2 cellular contexts compared by ENCODE assay signal in genomic region chr9:136693490-136694162, GRCh38.
TF ChIP-seq lines count a peak whose summit lies in the region.

No MANE protein-coding gene starts in this region.

TF ChIP-seq in HEK293, 187 proteins besides CTCF, POLR2A, EP300 and RAD21 (continued from another document):
- TF ChIP-seq ZNF404 (tag by site-specific recombination; IDR thresholded peaks at IDR 0.05) (no peak), ZNF423 (tag by site-specific recombination; IDR thresholded peaks at IDR 0.05) (no peak), SP7 (tag by site-specific recombination; IDR thresholded peaks at IDR 0.05) (0 out of 2 replicates have a peak, but pooled peaks have one; percentile 41), ZNF335 (tag by site-specific recombination; conservative IDR thresholded peaks at IDR 0.05) (peak; percentile 90), ZNF639 (tag by site-specific recombination; IDR thresholded peaks at IDR 0.05) (0 out of 2 replicates have a peak, but pooled peaks have one; percentile 46), TCF7L2 (IDR thresholded peaks at IDR 0.05; ENCODE audit: borderline replicate concordance, low read depth, low read length) (no peak), KLF17 (tag by site-specific recombination; IDR thresholded peaks at IDR 0.05) (peak; percentile 98), KLF7 (tag by site-specific recombination; IDR thresholded peaks at IDR 0.05; ENCODE audit: borderline replicate concordance) (0 out of 2 replicates have a peak, but pooled peaks have one; percentile 35), PATZ1 (tag by site-specific recombination; IDR thresholded peaks at IDR 0.05) (peak; percentile 11; the same call in 1 of the 2 replicates), KLF8 (tag by site-specific recombination; IDR thresholded peaks at IDR 0.05) (peak; percentile 49), BCL11A (tag by site-specific recombination; IDR thresholded peaks at IDR 0.05; ENCODE audit: low read depth) (peak; percentile 90)

TF ChIP-seq in liver, 16 proteins besides CTCF, POLR2A, EP300 and RAD21 (continued from another document):
- TF ChIP-seq REST (IDR thresholded peaks at IDR 0.05) (no peak), MAX (IDR thresholded peaks at IDR 0.05) (peak; percentile 71), HNF4G (IDR thresholded peaks at IDR 0.05) (peak; percentile 75), JUND (IDR thresholded peaks at IDR 0.05) (peak; percentile 86 to 89)
